8 cellular contexts compared by ENCODE assay signal in the genomic region with DNA sequence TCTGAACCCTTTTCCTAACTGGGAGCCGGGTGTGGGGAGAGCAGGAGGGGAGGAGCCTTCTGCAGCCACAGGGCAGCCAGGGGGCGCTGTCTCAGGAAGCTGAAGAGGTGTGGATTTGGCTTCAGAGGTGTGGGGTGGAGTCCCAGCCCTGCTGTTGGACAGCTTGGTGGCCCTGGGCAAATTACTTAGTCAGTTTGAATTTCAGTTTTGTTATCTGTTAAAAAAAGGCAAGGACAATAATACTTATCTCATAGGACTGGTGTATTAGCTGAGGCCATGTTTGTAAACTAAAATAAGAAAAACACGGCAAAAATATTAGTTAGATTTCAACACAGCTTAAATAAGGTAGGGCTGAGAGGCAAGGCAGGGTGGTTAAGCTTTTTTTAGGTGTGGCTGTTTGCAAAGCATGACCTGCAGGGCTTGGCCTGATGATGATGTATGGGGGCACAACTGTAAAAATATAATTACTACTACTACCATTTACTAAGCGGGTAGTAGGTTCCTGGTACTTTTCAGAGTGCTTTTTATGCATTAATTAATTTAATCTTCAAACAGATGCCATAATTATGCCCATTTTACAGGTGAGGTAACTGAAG.
A peak's percentile ranks its signal among the peaks of the same experiment; 100 is the strongest.
DNase-seq lines count a peak whose midpoint lies in the region; ATAC-seq lines count a peak whose summit lies in the region.

No MANE protein-coding gene starts in this region.

- in situ Hi-C loops in G401 (cut with HindIII; ENCODE audit: low sequenced_read_pairs) = no loop called here

- no peak overlapping the region for H3K4me3 Mint-ChIP-seq in activated naive CD8-positive, alpha-beta T cell treated with anti-CD3 and anti-CD28 coated beads, Interleukin-2, amount 50 U/mL, for 24 hours

- no peak overlapping the region for H3K27ac Mint-ChIP-seq in activated naive CD8-positive, alpha-beta T cell treated with anti-CD3 and anti-CD28 coated beads, Interleukin-2, amount 50 U/mL, for 24 hours

- no peaks in the 10 kb centered on the region for H3K4me1 Mint-ChIP-seq in activated naive CD8-positive, alpha-beta T cell treated with anti-CD3 and anti-CD28 coated beads, Interleukin-2, amount 50 U/mL, for 24 hours

- no peaks in the 10 kb centered on the region for H3K36me3 Mint-ChIP-seq in activated naive CD8-positive, alpha-beta T cell treated with anti-CD3 and anti-CD28 coated beads, Interleukin-2, amount 50 U/mL, for 24 hours (ENCODE audit: low read depth)

- DNase-seq in G401 (ENCODE audit: low spot score) (peak; percentile 67), Kasumi-1 (lab: John Stamatoyannopoulos, UW) (peak; percentile 36 to 56), SHP77 treated with DMSO at 0.1 percent for 48 hours (lab: John Stamatoyannopoulos, UW) (peak; percentile 47), left cardiac atrium (peak; percentile 86), renal cortical epithelial cell (ENCODE audit: low read depth) (peak; percentile 49)
- peak; percentile 77 for DNase-seq in activated naive CD8-positive, alpha-beta T cell treated with anti-CD3 and anti-CD28 coated beads, Interleukin-2, amount 50 U/mL, for 24 hours

- H3K9me3 Mint-ChIP-seq in activated naive CD8-positive, alpha-beta T cell treated with anti-CD3 and anti-CD28 coated beads, Interleukin-2, amount 50 U/mL, for 24 hours = no peaks in the 10 kb centered on the region

- ATAC-seq in GM21786 (IDR thresholded peaks at IDR 0.05; ENCODE audit: unreplicated experiment) = peak; percentile 95
- ATAC-seq in activated naive CD8-positive, alpha-beta T cell treated with anti-CD3 and anti-CD28 coated beads, Interleukin-2, amount 50 U/mL, for 24 hours = peak; percentile 73
- ATAC-seq in left cardiac atrium = peak; percentile 85 to 87
- no peak for ATAC-seq in GM18870 (IDR thresholded peaks at IDR 0.05; ENCODE audit: unreplicated experiment)

- peaks cover 7% of the 10 kb centered on the region for H3K27me3 Mint-ChIP-seq in activated naive CD8-positive, alpha-beta T cell treated with anti-CD3 and anti-CD28 coated beads, Interleukin-2, amount 50 U/mL, for 24 hours

- intact Hi-C loops in left cardiac atrium (cut with DNase I) = loop anchor here (5.0 to 10.0 kb wide), 2 partner anchors 112 to 115 kb away; a partner anchor contains a TSS
